1 cellular context compared by ENCODE assay signal in genomic region chr7:22660732-22661131, GRCh38.
TF ChIP-seq lines count a peak whose summit lies in the region.

No MANE protein-coding gene starts in this region.

TF ChIP-seq in H1, 55 proteins besides CTCF, POLR2A, EP300 and RAD21:
- TF ChIP-seq, protein P1, sequence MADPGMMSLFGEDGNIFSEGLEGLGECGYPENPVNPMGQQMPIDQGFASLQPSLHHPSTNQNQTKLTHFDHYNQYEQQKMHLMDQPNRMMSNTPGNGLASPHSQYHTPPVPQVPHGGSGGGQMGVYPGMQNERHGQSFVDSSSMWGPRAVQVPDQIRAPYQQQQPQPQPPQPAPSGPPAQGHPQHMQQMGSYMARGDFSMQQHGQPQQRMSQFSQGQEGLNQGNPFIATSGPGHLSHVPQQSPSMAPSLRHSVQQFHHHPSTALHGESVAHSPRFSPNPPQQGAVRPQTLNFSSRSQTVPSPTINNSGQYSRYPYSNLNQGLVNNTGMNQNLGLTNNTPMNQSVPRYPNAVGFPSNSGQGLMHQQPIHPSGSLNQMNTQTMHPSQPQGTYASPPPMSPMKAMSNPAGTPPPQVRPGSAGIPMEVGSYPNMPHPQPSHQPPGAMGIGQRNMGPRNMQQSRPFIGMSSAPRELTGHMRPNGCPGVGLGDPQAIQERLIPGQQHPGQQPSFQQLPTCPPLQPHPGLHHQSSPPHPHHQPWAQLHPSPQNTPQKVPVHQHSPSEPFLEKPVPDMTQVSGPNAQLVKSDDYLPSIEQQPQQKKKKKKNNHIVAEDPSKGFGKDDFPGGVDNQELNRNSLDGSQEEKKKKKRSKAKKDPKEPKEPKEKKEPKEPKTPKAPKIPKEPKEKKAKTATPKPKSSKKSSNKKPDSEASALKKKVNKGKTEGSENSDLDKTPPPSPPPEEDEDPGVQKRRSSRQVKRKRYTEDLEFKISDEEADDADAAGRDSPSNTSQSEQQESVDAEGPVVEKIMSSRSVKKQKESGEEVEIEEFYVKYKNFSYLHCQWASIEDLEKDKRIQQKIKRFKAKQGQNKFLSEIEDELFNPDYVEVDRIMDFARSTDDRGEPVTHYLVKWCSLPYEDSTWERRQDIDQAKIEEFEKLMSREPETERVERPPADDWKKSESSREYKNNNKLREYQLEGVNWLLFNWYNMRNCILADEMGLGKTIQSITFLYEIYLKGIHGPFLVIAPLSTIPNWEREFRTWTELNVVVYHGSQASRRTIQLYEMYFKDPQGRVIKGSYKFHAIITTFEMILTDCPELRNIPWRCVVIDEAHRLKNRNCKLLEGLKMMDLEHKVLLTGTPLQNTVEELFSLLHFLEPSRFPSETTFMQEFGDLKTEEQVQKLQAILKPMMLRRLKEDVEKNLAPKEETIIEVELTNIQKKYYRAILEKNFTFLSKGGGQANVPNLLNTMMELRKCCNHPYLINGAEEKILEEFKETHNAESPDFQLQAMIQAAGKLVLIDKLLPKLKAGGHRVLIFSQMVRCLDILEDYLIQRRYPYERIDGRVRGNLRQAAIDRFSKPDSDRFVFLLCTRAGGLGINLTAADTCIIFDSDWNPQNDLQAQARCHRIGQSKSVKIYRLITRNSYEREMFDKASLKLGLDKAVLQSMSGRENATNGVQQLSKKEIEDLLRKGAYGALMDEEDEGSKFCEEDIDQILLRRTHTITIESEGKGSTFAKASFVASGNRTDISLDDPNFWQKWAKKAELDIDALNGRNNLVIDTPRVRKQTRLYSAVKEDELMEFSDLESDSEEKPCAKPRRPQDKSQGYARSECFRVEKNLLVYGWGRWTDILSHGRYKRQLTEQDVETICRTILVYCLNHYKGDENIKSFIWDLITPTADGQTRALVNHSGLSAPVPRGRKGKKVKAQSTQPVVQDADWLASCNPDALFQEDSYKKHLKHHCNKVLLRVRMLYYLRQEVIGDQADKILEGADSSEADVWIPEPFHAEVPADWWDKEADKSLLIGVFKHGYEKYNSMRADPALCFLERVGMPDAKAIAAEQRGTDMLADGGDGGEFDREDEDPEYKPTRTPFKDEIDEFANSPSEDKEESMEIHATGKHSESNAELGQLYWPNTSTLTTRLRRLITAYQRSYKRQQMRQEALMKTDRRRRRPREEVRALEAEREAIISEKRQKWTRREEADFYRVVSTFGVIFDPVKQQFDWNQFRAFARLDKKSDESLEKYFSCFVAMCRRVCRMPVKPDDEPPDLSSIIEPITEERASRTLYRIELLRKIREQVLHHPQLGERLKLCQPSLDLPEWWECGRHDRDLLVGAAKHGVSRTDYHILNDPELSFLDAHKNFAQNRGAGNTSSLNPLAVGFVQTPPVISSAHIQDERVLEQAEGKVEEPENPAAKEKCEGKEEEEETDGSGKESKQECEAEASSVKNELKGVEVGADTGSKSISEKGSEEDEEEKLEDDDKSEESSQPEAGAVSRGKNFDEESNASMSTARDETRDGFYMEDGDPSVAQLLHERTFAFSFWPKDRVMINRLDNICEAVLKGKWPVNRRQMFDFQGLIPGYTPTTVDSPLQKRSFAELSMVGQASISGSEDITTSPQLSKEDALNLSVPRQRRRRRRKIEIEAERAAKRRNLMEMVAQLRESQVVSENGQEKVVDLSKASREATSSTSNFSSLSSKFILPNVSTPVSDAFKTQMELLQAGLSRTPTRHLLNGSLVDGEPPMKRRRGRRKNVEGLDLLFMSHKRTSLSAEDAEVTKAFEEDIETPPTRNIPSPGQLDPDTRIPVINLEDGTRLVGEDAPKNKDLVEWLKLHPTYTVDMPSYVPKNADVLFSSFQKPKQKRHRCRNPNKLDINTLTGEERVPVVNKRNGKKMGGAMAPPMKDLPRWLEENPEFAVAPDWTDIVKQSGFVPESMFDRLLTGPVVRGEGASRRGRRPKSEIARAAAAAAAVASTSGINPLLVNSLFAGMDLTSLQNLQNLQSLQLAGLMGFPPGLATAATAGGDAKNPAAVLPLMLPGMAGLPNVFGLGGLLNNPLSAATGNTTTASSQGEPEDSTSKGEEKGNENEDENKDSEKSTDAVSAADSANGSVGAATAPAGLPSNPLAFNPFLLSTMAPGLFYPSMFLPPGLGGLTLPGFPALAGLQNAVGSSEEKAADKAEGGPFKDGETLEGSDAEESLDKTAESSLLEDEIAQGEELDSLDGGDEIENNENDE (IDR thresholded peaks at IDR 0.05; ENCODE audit: insufficient replicate concordance, low read length), result no peak
- TF ChIP-seq GTF2F1 (IDR thresholded peaks at IDR 0.05; ENCODE audit: borderline replicate concordance, low read depth, low read length) (no peak), TAF1 (IDR thresholded peaks at IDR 0.05; ENCODE audit: low read depth, low read length) (no peak), TEAD4 (IDR thresholded peaks at IDR 0.05; ENCODE audit: low read depth, low read length) (peak; percentile 32; the same call in 1 of the 2 replicates), ATF3 (IDR thresholded peaks at IDR 0.05; ENCODE audit: insufficient read depth, low read depth, low read length) (no peak), TBP (IDR thresholded peaks at IDR 0.05; ENCODE audit: low read depth, low read length) (no peak), KDM5A (IDR thresholded peaks at IDR 0.05; ENCODE audit: low read length) (no peak), ASH2L (IDR thresholded peaks at IDR 0.05; ENCODE audit: low read length) (no peak)
